In genomic region chr1:114757455-114758250, GRCh38 we compare ENCODE assay signal across 8 cellular contexts.
DNase-seq lines count a peak whose midpoint lies in the region; ATAC-seq lines count a peak whose summit lies in the region.

Gene CSDE1, minus strand, starts transcription at chr1:114757984. Its CDS starts 18,094 bp downstream, at chr1:114739890.

- peak; percentile 97 for DNase-seq in AG20443 (ENCODE audit: low spot score)
- peak; percentile 99 for DNase-seq in NCI-H446 (lab: John Stamatoyannopoulos, UW)
- DNase-seq in activated CD4-positive, CD25-positive, alpha-beta regulatory T cell treated with anti-CD3 and anti-CD28 coated beads, Interleukin-2, amount 50 U/mL, for 16 hours (ENCODE audit: low read depth, low spot score): peak; percentile 95
- DNase-seq in central memory CD8-positive, alpha-beta T cell (ENCODE audit: low spot score in 2 of 2): peak; percentile 96 to 97
- peak; percentile 100 for DNase-seq in inferior parietal cortex (ENCODE audit: extremely low spot score)
- peak; percentile 92 to 95 for DNase-seq in stimulated activated CD4-positive, alpha-beta T cell treated with anti-CD3 and anti-CD28 coated beads, Interleukin-12 subunit alpha, Interleukin-12 subunit beta, amount 100 ng/mL, for 24 hours (ENCODE audit: low read depth in 2 of 2)

- H3K4me1 Mint-ChIP-seq in central memory CD8-positive, alpha-beta T cell: peaks cover 59% of the 10 kb centered on the region

- peak within 1 kb of the TSS; percentile 99 for H3K27ac Mint-ChIP-seq in central memory CD8-positive, alpha-beta T cell (ENCODE audit: low read depth)

- ATAC-seq in GM19035 (IDR thresholded peaks at IDR 0.05; ENCODE audit: unreplicated experiment): peak; percentile 75
- ATAC-seq in HG03354 (IDR thresholded peaks at IDR 0.05; ENCODE audit: poor library complexity, severe bottlenecking, unreplicated experiment): peak; percentile 88
- ATAC-seq in central memory CD8-positive, alpha-beta T cell (replicated peaks; ENCODE audit: extremely low read depth, poor library complexity, severe bottlenecking): peak; percentile 87

- H3K9me3 Mint-ChIP-seq in central memory CD8-positive, alpha-beta T cell: peaks cover 6% of the 10 kb centered on the region

- H3K4me3 Mint-ChIP-seq in central memory CD8-positive, alpha-beta T cell: peak within 1 kb of the TSS; percentile 99

- H3K27me3 Mint-ChIP-seq in central memory CD8-positive, alpha-beta T cell: no peaks in the 10 kb centered on the region

- peaks cover 29% of the 10 kb centered on the region for H3K36me3 Mint-ChIP-seq in central memory CD8-positive, alpha-beta T cell (ENCODE audit: insufficient read depth)

Comparison
In these comparisons a context has a peak if more than half of its experiments do, and no peak if none do; other contexts are left out.
1. Peak in every context shown above with its lines: DNase-seq and ATAC-seq.